ENCODE assay signal across 14 cellular contexts in the genomic region with DNA sequence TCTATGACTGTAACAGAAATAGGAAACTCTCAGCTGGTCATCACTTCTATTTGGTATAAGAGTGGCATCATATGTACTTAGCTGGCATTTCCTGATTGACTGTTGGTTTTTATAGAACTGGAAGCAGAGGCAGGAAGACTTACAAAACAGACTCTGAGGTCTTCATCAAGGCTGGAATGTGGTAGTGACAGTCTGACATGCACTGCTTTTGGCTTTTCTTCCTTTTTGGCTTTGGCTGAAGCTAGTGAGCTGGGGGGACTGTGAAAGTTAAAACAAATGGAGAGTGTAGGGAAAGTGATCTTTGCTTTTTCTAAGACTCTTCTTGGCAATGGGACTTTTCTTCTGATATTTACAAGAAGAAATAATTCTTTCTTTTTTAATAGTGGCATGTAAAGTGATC.
DNase-seq lines count a peak whose midpoint lies in the region; ATAC-seq and TF ChIP-seq lines count a peak whose summit lies in the region.
"Had no signal": no experiment of that assay in that cellular context is flagged by ENCODE, and none has a peak within 500 bp of the region (broad histone marks: within the 10 kb centered on the region; RNA-seq: fewer than 3 reads in every experiment).

No MANE protein-coding gene starts in this region.

- H3K36me3 Mint-ChIP-seq in HFFc6 (ENCODE audit: low read depth) (peaks cover 21% of the 10 kb centered on the region), type B pancreatic cell (no peaks in the 10 kb centered on the region)

- no peak overlapping the region for H3K4me3 ChIP-seq in osteoblast (ENCODE audit: insufficient read depth, low read length)

- H3K4me2 ChIP-seq in osteoblast (ENCODE audit: insufficient read depth, low read length), result peak overlapping the region; percentile 39

- peak; percentile 22 for DNase-seq in AG20443 (ENCODE audit: low spot score)
- no peak for DNase-seq in HFFc6
- DNase-seq in fibroblast of peridontal ligament (ENCODE audit: extremely low read depth), result peak; percentile 50
- DNase-seq in osteoblast (ENCODE audit: insufficient read length, low spot score, missing footprints), result no peak
- DNase-seq in AML-193 (lab: John Stamatoyannopoulos, UW), result no peak
- no peak for DNase-seq in type B pancreatic cell (ENCODE audit: extremely low spot score, unreplicated experiment)
- DNase-seq: DMS153, HCEC 1CT, NCI-H1048, NCI-H2227 treated with DMSO at 0.1 percent for 48 hours, NCI-H526, SHP77 had no signal

- H3K27me3 Mint-ChIP-seq in HFFc6 (ENCODE audit: insufficient read depth), result no peaks in the 10 kb centered on the region; the same call in 1 of the 2 replicates
- no peaks in the 10 kb centered on the region for H3K27me3 Mint-ChIP-seq in type B pancreatic cell

- peaks cover 44% of the 10 kb centered on the region for H3K4me1 Mint-ChIP-seq in HFFc6 (ENCODE audit: low read depth)
- H3K4me1 Mint-ChIP-seq in type B pancreatic cell (ENCODE audit: unreplicated experiment), result no peaks in the 10 kb centered on the region

- H4K20me1 ChIP-seq in osteoblast (ENCODE audit: insufficient read depth, low read length), result peaks cover 5% of the 10 kb centered on the region

- peak overlapping the region; percentile 20 for H2AFZ ChIP-seq in osteoblast (ENCODE audit: low read length)

- no peaks in the 10 kb centered on the region for H3K9me3 ChIP-seq in osteoblast (ENCODE audit: low read depth, low read length)

- peak overlapping the region; percentile 5 for H3K27ac ChIP-seq in osteoblast (ENCODE audit: low read depth, low read length)

- H3K36me3 ChIP-seq in osteoblast (ENCODE audit: insufficient read depth, low read length), result peaks cover 3% of the 10 kb centered on the region

- H3K4me3 Mint-ChIP-seq in HFFc6 (no peak overlapping the region), type B pancreatic cell (no peak overlapping the region)

- no peak for ATAC-seq in GM21737 (IDR thresholded peaks at IDR 0.05; ENCODE audit: unreplicated experiment)
- ATAC-seq: SK-N-SH treated with all-trans-retinoic acid at 6 μM for 48 hours had no signal

- no peaks in the 10 kb centered on the region for H3K27me3 ChIP-seq in osteoblast (ENCODE audit: insufficient read depth, low read length)

- H3K79me2 ChIP-seq in osteoblast (ENCODE audit: insufficient read depth, low read length), result peaks cover 79% of the 10 kb centered on the region

- H3K4me1 ChIP-seq in osteoblast (ENCODE audit: insufficient read depth, low read length), result peaks cover 25% of the 10 kb centered on the region

- TF ChIP-seq CTCF in HFFc6 (IDR thresholded peaks at IDR 0.05) (no peak), osteoblast (IDR thresholded peaks at IDR 0.05; ENCODE audit: extremely low read depth, low read depth, low read length) (no peak), type B pancreatic cell (conservative IDR thresholded peaks at IDR 0.05) (no peak)

- peak overlapping the region; percentile 46 for H3K27ac Mint-ChIP-seq in HFFc6
- no peak overlapping the region for H3K27ac Mint-ChIP-seq in type B pancreatic cell

- H3K9me3 Mint-ChIP-seq in HFFc6 (no peaks in the 10 kb centered on the region), type B pancreatic cell (peaks cover 13% of the 10 kb centered on the region)

Comparison
In these comparisons a context has a peak if more than half of its experiments do, and no peak if none do; other contexts are left out.
1. DNase-seq: peak in AG20443 (single experiment) and fibroblast of peridontal ligament (single experiment); none in HFFc6 (single experiment), osteoblast (single experiment), AML-193 (0 of 2) and type B pancreatic cell (single experiment).